Comparison of ENCODE assay signal across 8 cellular contexts in genomic region chr22:36156515-36157419, GRCh38. TPM values are rescaled to one million over a fixed set of nuclear protein-coding genes. Genes with fewer than 3 reads are reported as not detected.
DNase-seq lines count a peak whose midpoint lies in the region; ATAC-seq, FAIRE-seq and TF ChIP-seq lines count a peak whose summit lies in the region.

No MANE protein-coding gene starts in this region.

- POLR2A ChIA-PET in GM12878 (lab: Charles Lee): interaction anchor here (1.3 to 2.1 kb wide), 2 partner anchors 22 to 98 kb away, joined by 3 to 4 read pairs; no protein-coding TSS in a partner anchor

- SMC1A ChIA-PET in GM12878 (lab: Charles Lee; ENCODE audit: uncharacterized antibody, unreplicated experiment): interaction anchor here (0.8 to 10.7 kb wide), 4 partner anchors 9 to 24 kb away, joined by 3 to 154 read pairs (median 5); no protein-coding TSS in a partner anchor

- intact Hi-C loops in GM12878 (cut with micrococcal nuclease; ENCODE audit: unreplicated experiment): no loop called here

- in situ Hi-C loops in GM12878 (cut with MboI): no loop called here

- peaks cover 36% of the 10 kb centered on the region for H3K4me1 ChIP-seq in GM12878 (ENCODE audit: control insufficient read depth, insufficient read depth, low read length)

- H3K4me2 ChIP-seq in GM12878 (ENCODE audit: control insufficient read depth, insufficient read depth): peak overlapping the region; percentile 99

- CTCF ChIA-PET in GM12878 (lab: Yijun Ruan, JAX): interaction anchor here (1.1 to 11.9 kb wide), 4 partner anchors 9 to 32 kb away, joined by 3 to 150 read pairs (median 6); no protein-coding TSS in a partner anchor

- H3K36me3 ChIP-seq in GM12878 (ENCODE audit: control insufficient read depth in 2 of 2, insufficient read depth in 2 of 2, low read length in 1 of 2): no peaks in the 10 kb centered on the region

- TF ChIP-seq CTCF in GM12878 (IDR thresholded peaks at IDR 0.05 in 2 of 3, conservative IDR thresholded peaks at IDR 0.05 in 1 of 3; ENCODE audit: control insufficient read depth in 2 of 3, extremely low read depth in 1 of 3, insufficient read depth in 1 of 3, low read depth in 3 of 3, low read length in 3 of 3): no peak

- no peaks in the 10 kb centered on the region for H3K27me3 ChIP-seq in GM12878 (replicated peaks in 1 of 2; ENCODE audit: control insufficient read depth in 2 of 2, insufficient read depth in 2 of 2, low read length in 1 of 2)

- no peaks in the 10 kb centered on the region for H4K20me1 ChIP-seq in GM12878 (ENCODE audit: control insufficient read depth, insufficient read depth)

- H3K79me2 ChIP-seq in GM12878 (ENCODE audit: control insufficient read depth, insufficient read depth, low read length): peaks cover 51% of the 10 kb centered on the region

- H3K4me3 ChIP-seq in GM12878: peak overlapping the region; percentile 64
- H3K4me3 ChIP-seq in skeletal muscle cell (ENCODE audit: low read depth, low read length): peak overlapping the region; percentile 33

- TSS peak; percentile 19 for BruUV-seq in GM12878 (replicated peaks; lab: Mats Ljungman, UMichigan)

- RAD21 ChIA-PET in GM12878 (lab: Charles Lee; ENCODE audit: unreplicated experiment): interaction anchor here (2.4 kb wide), 1 partner anchor 22 kb away, joined by 12 read pairs; no protein-coding TSS in a partner anchor

- DNase-seq in HPDE6-E6E7 (ENCODE audit: extremely low spot score) (peak; percentile 35), UCSD-AML1 (lab: John Stamatoyannopoulos, UW; ENCODE audit: unreplicated experiment) (peak; percentile 79), GM12878 (ENCODE audit: low read depth, low spot score) (no peak), iPS DF 19.7 (ENCODE audit: low read depth, low spot score) (peak; percentile 23), skeletal muscle cell (ENCODE audit: low read depth) (peak; percentile 36), germinal center (ENCODE audit: low spot score) (no peak), NCI-H1930 (lab: John Stamatoyannopoulos, UW) (no peak)

- H3K27ac ChIP-seq in GM12878 (ENCODE audit: control insufficient read depth, insufficient read depth): peak overlapping the region; percentile 86

- no peak for TF ChIP-seq RAD21 in GM12878 (IDR thresholded peaks at IDR 0.05; ENCODE audit: insufficient read depth, low read depth, low read length)

- peak overlapping the region; percentile 79 for H3K9ac ChIP-seq in GM12878 (ENCODE audit: control insufficient read depth, insufficient read depth, low read length)

- 23% methylated on average over 15 of the region's 15 CpGs for WGBS in GM12878 (ENCODE audit: insufficient coverage, insufficient replicate concordance, low lambda C conversion rate, missing lambda C conversion rate)

- no peak for FAIRE-seq in GM12878 (lab: Jason Lieb, UNC)

- ATAC-seq in GM12878: peak; percentile 43
- ATAC-seq in HG02973 (IDR thresholded peaks at IDR 0.05; ENCODE audit: unreplicated experiment): no peak

- TF ChIP-seq EP300 in GM12878 (IDR thresholded peaks at IDR 0.05; ENCODE audit: borderline replicate concordance in 1 of 2, control insufficient read depth in 1 of 2, low read depth in 2 of 2, low read length in 2 of 2): no peak

- no peak for TF ChIP-seq POLR2A in GM12878 (IDR thresholded peaks at IDR 0.05; ENCODE audit: low read depth, low read length)

- H2AFZ ChIP-seq in GM12878 (ENCODE audit: control insufficient read depth, low read depth, low read length): peak overlapping the region; percentile 69

- H3K9me3 ChIP-seq in GM12878 (replicated peaks; ENCODE audit: control insufficient read depth, insufficient read depth, low read length): no peaks in the 10 kb centered on the region; the same call in 2 of the 3 replicates

TF ChIP-seq in GM12878, 131 proteins besides CTCF, POLR2A, EP300 and RAD21 (continues in another document):
- no peak for TF ChIP-seq ZBTB4 (CRISPR knock-in tag; IDR thresholded peaks at IDR 0.05)
- TF ChIP-seq, protein P1, sequence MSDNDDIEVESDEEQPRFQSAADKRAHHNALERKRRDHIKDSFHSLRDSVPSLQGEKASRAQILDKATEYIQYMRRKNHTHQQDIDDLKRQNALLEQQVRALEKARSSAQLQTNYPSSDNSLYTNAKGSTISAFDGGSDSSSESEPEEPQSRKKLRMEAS (IDR thresholded peaks at IDR 0.05; ENCODE audit: low read depth, low read length): no peak
- 0 out of 2 replicates have a peak, but pooled peaks have one; percentile 34 for TF ChIP-seq MTA3 (IDR thresholded peaks at IDR 0.05; ENCODE audit: borderline replicate concordance, low read length)
- no peak for TF ChIP-seq TCF3 (IDR thresholded peaks at IDR 0.05; ENCODE audit: borderline replicate concordance, insufficient read depth, low read depth, low read length)
- no peak for TF ChIP-seq SPI1 (IDR thresholded peaks at IDR 0.05; ENCODE audit: borderline replicate concordance, insufficient read depth, low read depth, low read length)
- peak; percentile 26 to 28; a peak in 2 of 4 replicates for TF ChIP-seq IKZF2 (IDR thresholded peaks at IDR 0.05)
- no peak for TF ChIP-seq TAF1 (IDR thresholded peaks at IDR 0.05; ENCODE audit: borderline replicate concordance, low read depth, low read length)
- no peak for TF ChIP-seq CBX3 (IDR thresholded peaks at IDR 0.05; ENCODE audit: borderline replicate concordance, low read depth)

RNA-seq across cellular contexts. Expression of gene APOL3, which starts 3.8 kb away (rescaled TPM):
- total RNA-seq in GM12878 (2013; cell fraction: nucleolus; rRNA removed): 65.5 and 77.0 TPM in 2 replicates
- total RNA-seq in GM12878 (2014; rRNA removed) (66.8 and 66.9 TPM in 2 replicates), GM12878 (2014; rRNA removed; fragmentation: Illumina TruSeq; extraction: Trizol) (51.7 and 53.4 TPM in 2 replicates), GM12878 (2021) (50.6 and 56.9 TPM in 2 replicates)
- 23.9 TPM for polyA plus RNA-seq in GM12878 (2011; ENCODE audit: low read depth)
- polyA plus RNA-seq in GM12878 (2011; rRNA removed) (48.6 and 52.4 TPM in 2 replicates), GM12878 (2014; fragmentation: Illumina TruSeq; extraction: Trizol) (62.4 and 63.1 TPM in 2 replicates), GM12878 (2014; fragmentation: Nextera tagmentation; extraction: Ambion mirVana) (10 to 100 TPM in 1 of 2 experiments, 1 to 10 TPM in 1; 6.9 to 33.7 TPM), GM12878 (2014; rRNA removed) (42.9 and 44.5 TPM in 2 replicates), GM12878 (2016; fragmentation: Nextera tagmentation; extraction: Ambion mirVana) (10 to 100 TPM; 21.1 to 23.3 TPM)
- 58.4 and 58.6 TPM in 2 replicates for polyA plus RNA-seq in GM12878 (2011; cell fraction: cytosol; rRNA removed)
- polyA plus RNA-seq in GM12878 (2011; cell fraction: nucleus; rRNA removed): 53.1 and 75.8 TPM in 2 replicates
- 27.5 and 31.6 TPM in 2 replicates for polyA plus RNA-seq in GM12878 (2012)
- 72.4 and 88.2 TPM in 2 replicates for polyA minus RNA-seq in GM12878 (2011; rRNA and poly(A)+ RNA removed)
- 19.2 and 22.1 TPM in 2 replicates for polyA minus RNA-seq in GM12878 (2011; cell fraction: cytosol; rRNA and poly(A)+ RNA removed)
- 28.0 and 35.9 TPM in 2 replicates for polyA minus RNA-seq in GM12878 (2011; cell fraction: nucleus; rRNA and poly(A)+ RNA removed)

RNA-seq across cellular contexts. Expression of gene APOL4, which starts 44.8 kb away (rescaled TPM):
- total RNA-seq in GM12878 (2013; cell fraction: nucleolus; rRNA removed): not detected in 2 replicates
- total RNA-seq in GM12878 (2014; rRNA removed) (not detected in 2 replicates), GM12878 (2014; rRNA removed; fragmentation: Illumina TruSeq; extraction: Trizol) (not detected in 2 replicates), GM12878 (2021) (0.13 TPM in 1 of 2 replicates, not detected in the other)
- polyA plus RNA-seq in GM12878 (2011; ENCODE audit: low read depth): 0.09 TPM
- polyA plus RNA-seq in GM12878 (2011; rRNA removed) (not detected in 2 replicates), GM12878 (2014; fragmentation: Illumina TruSeq; extraction: Trizol) (0.13 and 0.24 TPM in 2 replicates), GM12878 (2014; fragmentation: Nextera tagmentation; extraction: Ambion mirVana) (not detected), GM12878 (2014; rRNA removed) (0.03 and 0.22 TPM in 2 replicates), GM12878 (2016; fragmentation: Nextera tagmentation; extraction: Ambion mirVana) (under 1 TPM in 1 of 2 experiments, not detected in 1; 0.19 TPM)
- not detected in 2 replicates for polyA plus RNA-seq in GM12878 (2011; cell fraction: cytosol; rRNA removed)
- polyA plus RNA-seq in GM12878 (2011; cell fraction: nucleus; rRNA removed): 0.04 and 0.09 TPM in 2 replicates
- 0.13 TPM in 1 of 2 replicates, not detected in the other for polyA plus RNA-seq in GM12878 (2012)
- 0.26 TPM in 1 of 2 replicates, not detected in the other for polyA minus RNA-seq in GM12878 (2011; rRNA and poly(A)+ RNA removed)
- polyA minus RNA-seq in GM12878 (2011; cell fraction: cytosol; rRNA and poly(A)+ RNA removed): not detected in 2 replicates
- polyA minus RNA-seq in GM12878 (2011; cell fraction: nucleus; rRNA and poly(A)+ RNA removed): not detected in 2 replicates

Comparison
In these comparisons a context has a peak if more than half of its experiments do, and no peak if none do; other contexts are left out.
1. DNase-seq: peak in HPDE6-E6E7 (single experiment), UCSD-AML1 (single experiment), iPS DF 19.7 (single experiment) and skeletal muscle cell (single experiment); none in GM12878 (single experiment), germinal center (single experiment) and NCI-H1930 (0 of 2).